Comparison of ENCODE assay signal across 8 cellular contexts in the genomic region with DNA sequence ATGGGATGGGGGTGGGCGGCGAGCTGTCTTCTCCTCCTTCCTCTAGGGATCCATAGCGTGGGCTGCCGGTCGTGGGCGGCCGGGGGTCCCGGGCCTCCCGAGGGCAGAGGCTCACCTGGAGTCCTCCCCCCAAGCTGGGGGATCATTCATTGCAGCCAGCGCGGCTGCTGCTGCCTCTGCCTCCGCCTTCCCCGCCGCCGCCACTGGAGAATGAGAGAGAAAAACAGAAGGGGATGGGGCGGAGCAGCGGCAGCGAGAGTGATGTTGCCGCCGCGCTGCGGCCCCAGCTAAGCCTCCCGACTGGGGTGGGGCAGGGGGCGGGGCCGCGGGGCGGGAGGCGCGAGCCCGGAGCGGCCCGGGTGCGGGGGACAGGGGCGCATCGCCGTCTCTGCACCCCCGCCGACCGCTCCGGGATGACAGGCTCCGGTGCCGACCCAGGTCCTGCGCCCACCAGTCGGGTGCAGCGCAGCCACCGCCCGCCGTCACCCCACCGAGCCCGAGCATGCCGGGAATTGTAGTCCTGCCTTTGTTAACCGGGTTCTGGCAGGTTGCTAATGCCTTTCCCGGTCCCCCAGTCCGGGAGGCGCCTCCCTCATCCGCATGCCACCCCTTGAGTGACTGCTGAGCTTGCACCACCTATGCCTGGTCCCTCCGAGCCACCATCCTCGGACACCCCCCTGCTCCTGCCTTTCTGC. TPM values are rescaled to one million over a fixed set of nuclear protein-coding genes. Genes with fewer than 3 reads are reported as not detected.
DNase-seq lines count a peak whose midpoint lies in the region; TF ChIP-seq lines count a peak whose summit lies in the region.

TSS of gene KIF3C (minus strand) at position 225 of the 695 bp plus-strand sequence. CDS start 580 bp downstream, outside the sequence.

- H3K36me3 ChIP-seq in left ventricle myocardium inferior (no peaks in the 10 kb centered on the region), prostate gland (no peaks in the 10 kb centered on the region)

- no peaks in the 10 kb centered on the region for H3K27me3 ChIP-seq in left ventricle myocardium inferior (ENCODE audit: low read depth)
- no peaks in the 10 kb centered on the region for H3K27me3 ChIP-seq in prostate gland (replicated peaks; ENCODE audit: insufficient read depth)

- H3K27ac ChIP-seq in left ventricle myocardium inferior (replicated peaks) = peak within 1 kb of the TSS; percentile 70
- peak within 1 kb of the TSS; percentile 59 to 63 for H3K27ac ChIP-seq in prostate gland

- peak; percentile 8 for TF ChIP-seq POLR2A in prostate gland (IDR thresholded peaks at IDR 0.05)

- WGBS in prostate gland = 1% methylated on average over 47 of the region's 58 CpGs

- intact Hi-C loops in left ventricle myocardium inferior (cut with micrococcal nuclease) (no loop called here), prostate gland (cut with DNase I) (no loop called here)

- TF ChIP-seq CTCF in left ventricle myocardium inferior (IDR thresholded peaks at IDR 0.05; ENCODE audit: borderline replicate concordance) = no peak
- no peak for TF ChIP-seq CTCF in prostate gland (IDR thresholded peaks at IDR 0.05)

- peaks cover 25% of the 10 kb centered on the region for H3K4me1 ChIP-seq in left ventricle myocardium inferior
- peaks cover 4% of the 10 kb centered on the region for H3K4me1 ChIP-seq in prostate gland (replicated peaks)

- peak within 1 kb of the TSS; percentile 78 for H3K4me3 ChIP-seq in left ventricle myocardium inferior
- peak within 1 kb of the TSS; percentile 63 to 67 for H3K4me3 ChIP-seq in prostate gland

- DNase-seq in DMS79 (lab: John Stamatoyannopoulos, UW) (peak; percentile 47), HCEC 1CT (peak; percentile 71), NCI-H1105 treated with DMSO at 0.1 percent for 48 hours (lab: John Stamatoyannopoulos, UW) (peak; percentile 79), T-helper 1 cell (peak; percentile 50 to 68 (median 64)), amygdala (lab: John Stamatoyannopoulos, UW) (peak in 54 of 56 donors; percentile 36 to 91 (median 78)), left ventricle myocardium inferior (peak; percentile 65), prostate gland (ENCODE audit: low spot score) (peak; percentile 64), ureter (ENCODE audit: low spot score) (peak; percentile 64)

- H3K9me3 ChIP-seq in left ventricle myocardium inferior (replicated peaks) (no peaks in the 10 kb centered on the region), prostate gland (no peaks in the 10 kb centered on the region)

RNA-seq across cellular contexts. Expression of gene KIF3C, which starts in this region (rescaled TPM):
- total RNA-seq in left ventricle myocardium inferior = 2.0 TPM
- total RNA-seq in prostate gland = 10 to 100 TPM in 1 of 2 donors, 1 to 10 TPM in 1; 2.6 to 24.4 TPM
- 4.1 TPM for total RNA-seq in ureter

Comparison
In these comparisons a context has a peak if more than half of its experiments do, and no peak if none do; other contexts are left out.
1. Peak in every context shown above with its lines: DNase-seq, H3K4me3 ChIP-seq and H3K27ac ChIP-seq.